In genomic region chr19:38711726-38712153, GRCh38 we compare ENCODE assay signal across 9 cellular contexts. TPM values are rescaled to one million over a fixed set of nuclear protein-coding genes. Genes with fewer than 3 reads are reported as not detected.
DNase-seq lines count a peak whose midpoint lies in the region; TF ChIP-seq lines count a peak whose summit lies in the region.
"Had no signal": no experiment of that assay in that cellular context is flagged by ENCODE, and none has a peak within 500 bp of the region (broad histone marks: within the 10 kb centered on the region; RNA-seq: fewer than 3 reads in every experiment).

No MANE protein-coding gene starts in this region.

- TF ChIP-seq CTCF in cardiac muscle cell (IDR thresholded peaks at IDR 0.05; ENCODE audit: low read depth, low read length) (no peak), sigmoid colon (IDR thresholded peaks at IDR 0.05) (no peak)

- no peaks in the 10 kb centered on the region for H3K4me1 ChIP-seq in cardiac muscle cell (ENCODE audit: low read depth)
- H3K4me1 ChIP-seq in sigmoid colon, result peaks cover 0 to 90% (median 85%) of the 10 kb centered on the region in 4 donors

- H3K27me3 ChIP-seq in cardiac muscle cell (no peaks in the 10 kb centered on the region), sigmoid colon (no peaks in the 10 kb centered on the region)

- peak overlapping the region; percentile 73 for H3K27ac ChIP-seq in cardiac muscle cell
- peak overlapping the region; percentile 78 to 97 (median 86) for H3K27ac ChIP-seq in sigmoid colon

- H3K36me3 ChIP-seq in cardiac muscle cell (peaks cover 51% of the 10 kb centered on the region), sigmoid colon (peaks cover 1 to 79% (median 49%) of the 10 kb centered on the region in 4 donors)

- TF ChIP-seq EP300 in sigmoid colon (IDR thresholded peaks at IDR 0.05), result peak in 1 of 4 donors; percentile 86

- peak; percentile 45 for DNase-seq in DMS79 treated with DMSO at 0.1 percent for 48 hours (lab: John Stamatoyannopoulos, UW)
- DNase-seq in SW480 (ENCODE audit: low spot score), result peak; percentile 79
- DNase-seq in cardiac muscle cell (ENCODE audit: low read depth in 1 of 2, low spot score in 1 of 2), result peak in 1 of 2 donors; percentile 75
- DNase-seq in sigmoid colon, result peak; percentile 90
- no peak for DNase-seq in stimulated activated CD4-positive, alpha-beta T cell treated with anti-CD3 and anti-CD28 coated beads, Interleukin-4, amount 100 ng/mL, for 4 hours
- no peak for DNase-seq in NCI-H82 treated with DMSO at 0.1 percent for 48 hours (lab: John Stamatoyannopoulos, UW; ENCODE audit: unreplicated experiment)
- DNase-seq in NOMO-1 treated with dmso at 0.1 percent for 144 hours (lab: John Stamatoyannopoulos, UW; ENCODE audit: unreplicated experiment), result no peak
- no peak for DNase-seq in stimulated activated naive CD4-positive, alpha-beta T cell (lab: John Stamatoyannopoulos, UW)
- DNase-seq: activated naive CD4-positive, alpha-beta T cell treated with anti-CD3 and anti-CD28 coated beads for 36 hours had no signal

- no peak overlapping the region for H3K4me3 ChIP-seq in cardiac muscle cell
- H3K4me3 ChIP-seq in sigmoid colon, result no peak overlapping the region

- H3K9me3 ChIP-seq in cardiac muscle cell (ENCODE audit: low read depth), result no peaks in the 10 kb centered on the region
- no peaks in the 10 kb centered on the region for H3K9me3 ChIP-seq in sigmoid colon

- no peak for TF ChIP-seq POLR2A in sigmoid colon (IDR thresholded peaks at IDR 0.05)

- intact Hi-C loops in sigmoid colon (cut with DNase I), result loop anchor here (2.0 to 5.0 kb wide), 2 partner anchors 17 to 59 kb away; no protein-coding TSS in a partner anchor

- WGBS in sigmoid colon, 2 donors, result 69 to 75% methylated on average over 12 of the region's 12 CpGs

RNA-seq across cellular contexts. Expression of gene CAPN12, which starts 32.5 kb away (rescaled TPM):
- total RNA-seq in cardiac muscle cell, result 1.6 and 10.9 TPM in 2 replicates
- 1.3 and 3.4 TPM in 2 replicates for polyA plus RNA-seq in cardiac muscle cell
- total RNA-seq in sigmoid colon, result 1 to 10 TPM in 1 of 4 donors, under 1 TPM in 2, not detected in 1; 0.33 to 3.0 (median 0.54) TPM
- polyA plus RNA-seq in sigmoid colon, result 10 to 100 TPM in 1 of 3 donors, 1 to 10 TPM in 2; 5.3 to 14.3 (median 6.0) TPM

Comparison
In these comparisons a context has a peak if more than half of its experiments do, and no peak if none do; other contexts are left out.
1. DNase-seq: peak in DMS79 treated with DMSO at 0.1 percent for 48 hours (single experiment), SW480 (single experiment) and sigmoid colon (single experiment); none in stimulated activated CD4-positive, alpha-beta T cell treated with anti-CD3 and anti-CD28 coated beads, Interleukin-4, amount 100 ng/mL, for 4 hours (0 of 2), NCI-H82 treated with DMSO at 0.1 percent for 48 hours (single experiment), NOMO-1 treated with dmso at 0.1 percent for 144 hours (single experiment) and stimulated activated naive CD4-positive, alpha-beta T cell (0 of 6).